In genomic region chr12:65308601-65309071, GRCh38 we compare ENCODE assay signal across 15 cellular contexts. TPM values are rescaled to one million over a fixed set of nuclear protein-coding genes. Genes with fewer than 3 reads are reported as not detected.
DNase-seq lines count a peak whose midpoint lies in the region; ATAC-seq and TF ChIP-seq lines count a peak whose summit lies in the region.
"Had no signal": no experiment of that assay in that cellular context is flagged by ENCODE, and none has a peak within 500 bp of the region (broad histone marks: within the 10 kb centered on the region; RNA-seq: fewer than 3 reads in every experiment).

No MANE protein-coding gene starts in this region.

- H3K4me1 ChIP-seq in OCI-LY3 (ENCODE audit: low read length) (peaks cover 5% of the 10 kb centered on the region; the same call in 1 of the 2 replicates), osteoblast (ENCODE audit: insufficient read depth, low read length) (peaks cover 46% of the 10 kb centered on the region)

- TF ChIP-seq CTCF in OCI-LY3 (IDR thresholded peaks at IDR 0.05; ENCODE audit: low read depth, low read length) (no peak), osteoblast (IDR thresholded peaks at IDR 0.05; ENCODE audit: extremely low read depth, low read depth, low read length) (no peak)

- no peak overlapping the region for H3K9ac ChIP-seq in OCI-LY3 (ENCODE audit: low read length)

- H3K27ac ChIP-seq in OCI-LY3 (ENCODE audit: low read length) (no peak overlapping the region), osteoblast (ENCODE audit: low read depth, low read length) (peak overlapping the region; percentile 77)
- H3K27ac ChIP-seq: skin epidermis had no signal

- H3K4me2 ChIP-seq in OCI-LY3 (ENCODE audit: low read length): peak overlapping the region; percentile 13; the same call in 1 of the 2 replicates
- H3K4me2 ChIP-seq in osteoblast (ENCODE audit: insufficient read depth, low read length): no peak overlapping the region

- H2AFZ ChIP-seq in OCI-LY3 (ENCODE audit: low read depth, low read length) (peak overlapping the region; percentile 76; the same call in 1 of the 2 replicates), osteoblast (ENCODE audit: low read length) (no peak overlapping the region)

- peak; percentile 58 for DNase-seq in Daoy (ENCODE audit: low read depth)
- DNase-seq in dermis blood vessel endothelial cell: peak; percentile 86
- no peak for DNase-seq in osteoblast (ENCODE audit: insufficient read length, low spot score, missing footprints)
- DNase-seq: activated CD8-positive, alpha-beta memory T cell treated with anti-CD3 and anti-CD28 coated beads, Interleukin-2, amount 10 ng/mL, durations not matched to agents 7 days and 5 days; brain microvascular endothelial cell; MM.1S; NCI-H2081; NCI-H774 had no signal

- H3K36me3 ChIP-seq in OCI-LY3 (replicated peaks; ENCODE audit: low read depth, low read length): no peaks in the 10 kb centered on the region
- peaks cover 5% of the 10 kb centered on the region for H3K36me3 ChIP-seq in osteoblast (ENCODE audit: insufficient read depth, low read length)
- H3K36me3 ChIP-seq: brain microvascular endothelial cell had no signal

- no peaks in the 10 kb centered on the region for H4K20me1 ChIP-seq in OCI-LY3 (ENCODE audit: insufficient read depth, low read length)
- H4K20me1 ChIP-seq in osteoblast (ENCODE audit: insufficient read depth, low read length): no peaks in the 10 kb centered on the region

- H3K4me3 ChIP-seq in OCI-LY3 (ENCODE audit: low read length) (no peak overlapping the region), osteoblast (ENCODE audit: insufficient read depth, low read length) (no peak overlapping the region)
- H3K4me3 ChIP-seq: skin epidermis had no signal

- H3K27me3 ChIP-seq in OCI-LY3 (ENCODE audit: low read depth, low read length) (peaks cover 14% of the 10 kb centered on the region), osteoblast (ENCODE audit: insufficient read depth, low read length) (no peaks in the 10 kb centered on the region)
- H3K27me3 ChIP-seq: brain microvascular endothelial cell had no signal

- ATAC-seq in GM21447 (IDR thresholded peaks at IDR 0.05; ENCODE audit: unreplicated experiment) (no peak), GM18873 (IDR thresholded peaks at IDR 0.05; ENCODE audit: low FRiP score, unreplicated experiment) (no peak), GM19463 (IDR thresholded peaks at IDR 0.05; ENCODE audit: unreplicated experiment) (no peak), GM21528 (IDR thresholded peaks at IDR 0.05; ENCODE audit: low FRiP score, unreplicated experiment) (no peak)
- ATAC-seq: activated CD8-positive, alpha-beta memory T cell treated with anti-CD3 and anti-CD28 coated beads, Interleukin-2, amount 10 ng/mL, durations not matched to agents 7 days and 5 days; WTC11 had no signal

- H3K9me3 ChIP-seq in OCI-LY3 (ENCODE audit: insufficient read depth, low read length): no peaks in the 10 kb centered on the region
- H3K9me3 ChIP-seq in osteoblast (ENCODE audit: low read depth, low read length): no peaks in the 10 kb centered on the region

- H3K79me2 ChIP-seq in OCI-LY3 (ENCODE audit: low read length) (no peaks in the 10 kb centered on the region), osteoblast (ENCODE audit: insufficient read depth, low read length) (peaks cover 82% of the 10 kb centered on the region)

RNA-seq across cellular contexts. Expression of gene MSRB3, which starts 30.2 kb away (rescaled TPM):
- 22.0 and 25.3 TPM in 2 replicates for total RNA-seq in Daoy (2014; rRNA removed; shearing (Covaris generic))
- total RNA-seq in dermis blood vessel endothelial cell (40.0 and 67.5 TPM in 2 replicates), osteoblast (72.4 and 81.0 TPM in 2 replicates)
- total RNA-seq: activated CD8-positive, alpha-beta memory T cell treated with anti-CD3 and anti-CD28 coated beads, Interleukin-2, amount 10 ng/mL, durations not matched to agents 7 days and 5 days had no signal
